ENCODE assay signal across 7 cellular contexts in the genomic region with DNA sequence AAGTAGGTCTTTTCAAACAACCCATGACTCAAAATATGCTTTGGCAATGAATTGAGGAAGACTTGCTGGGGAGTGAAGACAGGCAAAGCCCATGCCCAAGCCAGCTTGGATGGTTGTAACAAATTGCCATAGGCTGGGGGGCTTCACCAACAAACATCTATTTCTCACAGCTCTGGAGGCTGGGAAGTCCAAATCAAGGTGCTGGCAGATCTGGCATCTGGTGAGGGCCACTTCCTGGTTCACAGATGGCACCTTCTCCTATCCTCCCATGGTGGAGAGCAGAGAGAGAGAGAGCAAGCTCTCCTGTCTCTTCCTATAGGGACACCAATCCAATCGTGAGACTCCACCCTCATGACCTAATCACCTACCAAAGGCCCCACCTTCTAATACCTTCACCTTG.
"Had no signal": no experiment of that assay in that cellular context is flagged by ENCODE, and none has a peak within 500 bp of the region (broad histone marks: within the 10 kb centered on the region; RNA-seq: fewer than 3 reads in every experiment).

No MANE protein-coding gene starts in this region.

- FAIRE-seq: HTR-8/SVneo, K562 had no signal

- H3K4me2 ChIP-seq: KMS-11 had no signal

- DNase-seq: IMR-90, KBM-7, KG1 had no signal

- H3K9ac ChIP-seq: KMS-11 had no signal

- H3K27ac ChIP-seq: HL-60, KMS-11 had no signal

- H3K4me3 ChIP-seq: K562 had no signal

- ATAC-seq: K562 had no signal
